1 cellular context compared by ENCODE assay signal in genomic region chr3:7787871-7788828, GRCh38.
TF ChIP-seq lines count a peak whose summit lies in the region.

No MANE protein-coding gene starts in this region.

TF ChIP-seq in HepG2, 621 proteins besides CTCF, POLR2A, EP300 and RAD21 (continued from another document):
- TF ChIP-seq NFAT5 (CRISPR knock-in tag; IDR thresholded peaks at IDR 0.05): no peak
- no peak for TF ChIP-seq ZNF333 (CRISPR knock-in tag; IDR thresholded peaks at IDR 0.05; ENCODE audit: borderline replicate concordance)
- no peak for TF ChIP-seq ZNF564 (CRISPR knock-in tag; IDR thresholded peaks at IDR 0.05)
- no peak for TF ChIP-seq BORCS8-MEF2B (CRISPR knock-in tag; IDR thresholded peaks at IDR 0.05)
TF ChIP-seq in HepG2: peak in this region for 0.
